In the genomic region with DNA sequence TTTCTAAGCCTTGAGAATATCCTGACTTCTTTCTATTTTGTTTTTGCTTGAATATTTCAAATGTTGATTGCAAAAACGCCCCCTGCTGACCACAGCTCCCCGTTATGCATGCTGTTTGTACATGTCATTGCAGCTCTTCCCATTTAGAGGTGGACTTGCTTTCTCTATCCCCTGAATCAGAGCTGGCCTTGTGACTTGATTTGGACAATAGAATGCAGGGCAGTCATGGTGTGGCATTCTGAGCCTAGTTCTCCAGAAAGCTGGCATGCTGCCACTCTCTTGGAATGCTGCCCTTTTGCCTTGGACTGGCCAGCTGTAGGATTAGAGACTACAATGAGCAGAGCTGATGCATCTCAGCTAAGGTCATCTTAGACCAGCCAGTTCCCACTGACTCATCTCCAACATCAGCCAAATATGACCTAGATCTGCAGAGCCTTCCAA, we compare ENCODE assay signal across 8 cellular contexts.
DNase-seq lines count a peak whose midpoint lies in the region; ATAC-seq and TF ChIP-seq lines count a peak whose summit lies in the region.

No MANE protein-coding gene starts in this region.

- H3K27ac Mint-ChIP-seq in WTC11, result no peak overlapping the region

- peaks cover 11% of the 10 kb centered on the region for H3K36me3 Mint-ChIP-seq in WTC11

- no peak overlapping the region for H3K4me3 Mint-ChIP-seq in WTC11

- CTCF ChIA-PET in WTC11 (lab: Charles Lee), result interaction anchor here (0.8 to 1.5 kb wide), 5 partner anchors 10 to 573 kb away, joined by 3 to 10 read pairs (median 4); no protein-coding TSS in a partner anchor

- H3K9me3 Mint-ChIP-seq in WTC11, result peaks cover 30% of the 10 kb centered on the region

- peaks cover 3% of the 10 kb centered on the region for H3K4me1 Mint-ChIP-seq in WTC11

- POLR2A ChIA-PET in WTC11 (lab: Charles Lee), result no interaction called here

- no peaks in the 10 kb centered on the region for H3K27me3 Mint-ChIP-seq in WTC11 (ENCODE audit: low read depth)

- DNase-seq in DMS53 treated with DMSO at 0.1 percent for 48 hours (lab: John Stamatoyannopoulos, UW; ENCODE audit: unreplicated experiment), result peak; percentile 2
- peak; percentile 48 for DNase-seq in KBM-7
- DNase-seq in WTC11 (ENCODE audit: low spot score), result peak; percentile 9
- DNase-seq in glomerular visceral epithelial cell (ENCODE audit: extremely low spot score), result peak; percentile 93
- DNase-seq in renal cortical epithelial cell (ENCODE audit: low read depth), result peak; percentile 50
- no peak for DNase-seq in epidermal melanocyte (ENCODE audit: insufficient read length, low spot score)

- ATAC-seq in WTC11, result no peak
- ATAC-seq in GM21737 (IDR thresholded peaks at IDR 0.05; ENCODE audit: unreplicated experiment), result no peak
- no peak for ATAC-seq in HG02885 (IDR thresholded peaks at IDR 0.05; ENCODE audit: poor library complexity, unreplicated experiment)

- in situ Hi-C loops in KBM-7 (cut with MboI; ENCODE audit: low pct_unique_long_range_greater_than_20kb, low sequenced_read_pairs), result no loop called here

- TF ChIP-seq CTCF in WTC11 (IDR thresholded peaks at IDR 0.05), result no peak

TF ChIP-seq in WTC11, 78 proteins besides CTCF, POLR2A, EP300 and RAD21:
- no peak for TF ChIP-seq FOXK1 (CRISPR knock-in tag; IDR thresholded peaks at IDR 0.05)
- no peak for TF ChIP-seq RORB (CRISPR knock-in tag; IDR thresholded peaks at IDR 0.05)
- TF ChIP-seq ZNF671 (CRISPR knock-in tag; IDR thresholded peaks at IDR 0.05), result no peak
- TF ChIP-seq IRF2 (CRISPR knock-in tag; IDR thresholded peaks at IDR 0.05; ENCODE audit: borderline replicate concordance, low read depth), result no peak
- TF ChIP-seq CDX4 (CRISPR knock-in tag; IDR thresholded peaks at IDR 0.05; ENCODE audit: borderline replicate concordance), result no peak
- TF ChIP-seq OVOL2 (CRISPR knock-in tag; IDR thresholded peaks at IDR 0.05; ENCODE audit: borderline replicate concordance), result no peak
- no peak for TF ChIP-seq STAT6 (CRISPR knock-in tag; conservative IDR thresholded peaks at IDR 0.05; ENCODE audit: low read depth)
- TF ChIP-seq ZNF317 (CRISPR knock-in tag; IDR thresholded peaks at IDR 0.05; ENCODE audit: borderline replicate concordance, low read depth), result no peak
- TF ChIP-seq PRRX2 (CRISPR knock-in tag; IDR thresholded peaks at IDR 0.05), result no peak
- no peak for TF ChIP-seq ZNF512 (CRISPR knock-in tag; IDR thresholded peaks at IDR 0.05; ENCODE audit: borderline replicate concordance)
- TF ChIP-seq ZBTB21 (CRISPR knock-in tag; IDR thresholded peaks at IDR 0.05; ENCODE audit: borderline replicate concordance), result no peak
